In the genomic region with DNA sequence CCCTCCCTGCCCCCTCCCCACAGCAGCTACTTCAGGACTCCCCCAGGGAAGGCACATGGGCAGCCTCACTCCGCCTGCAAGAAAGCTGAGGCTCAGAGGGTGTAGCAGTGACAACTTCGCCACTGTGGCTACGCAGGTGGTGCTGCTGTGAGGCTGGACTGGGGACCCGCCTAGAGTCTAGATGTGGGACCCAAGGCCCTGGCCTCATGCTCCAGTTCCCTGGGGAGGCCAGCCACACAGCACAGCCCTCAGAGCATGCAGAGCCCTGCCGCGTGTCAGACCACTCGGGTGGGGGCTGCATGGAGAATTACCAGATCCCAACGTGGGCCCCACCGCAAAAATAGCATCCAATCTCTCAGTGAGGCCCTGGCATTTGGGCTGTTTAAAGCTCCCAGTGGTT, we compare ENCODE assay signal across 1 cellular context.
A peak's percentile ranks its signal among the peaks of the same experiment; 100 is the strongest.
TF ChIP-seq lines count a peak whose summit lies in the region.

No MANE protein-coding gene starts in this region.

TF ChIP-seq in HepG2, 621 proteins besides CTCF, POLR2A, EP300 and RAD21:
- TF ChIP-seq, protein P1, sequence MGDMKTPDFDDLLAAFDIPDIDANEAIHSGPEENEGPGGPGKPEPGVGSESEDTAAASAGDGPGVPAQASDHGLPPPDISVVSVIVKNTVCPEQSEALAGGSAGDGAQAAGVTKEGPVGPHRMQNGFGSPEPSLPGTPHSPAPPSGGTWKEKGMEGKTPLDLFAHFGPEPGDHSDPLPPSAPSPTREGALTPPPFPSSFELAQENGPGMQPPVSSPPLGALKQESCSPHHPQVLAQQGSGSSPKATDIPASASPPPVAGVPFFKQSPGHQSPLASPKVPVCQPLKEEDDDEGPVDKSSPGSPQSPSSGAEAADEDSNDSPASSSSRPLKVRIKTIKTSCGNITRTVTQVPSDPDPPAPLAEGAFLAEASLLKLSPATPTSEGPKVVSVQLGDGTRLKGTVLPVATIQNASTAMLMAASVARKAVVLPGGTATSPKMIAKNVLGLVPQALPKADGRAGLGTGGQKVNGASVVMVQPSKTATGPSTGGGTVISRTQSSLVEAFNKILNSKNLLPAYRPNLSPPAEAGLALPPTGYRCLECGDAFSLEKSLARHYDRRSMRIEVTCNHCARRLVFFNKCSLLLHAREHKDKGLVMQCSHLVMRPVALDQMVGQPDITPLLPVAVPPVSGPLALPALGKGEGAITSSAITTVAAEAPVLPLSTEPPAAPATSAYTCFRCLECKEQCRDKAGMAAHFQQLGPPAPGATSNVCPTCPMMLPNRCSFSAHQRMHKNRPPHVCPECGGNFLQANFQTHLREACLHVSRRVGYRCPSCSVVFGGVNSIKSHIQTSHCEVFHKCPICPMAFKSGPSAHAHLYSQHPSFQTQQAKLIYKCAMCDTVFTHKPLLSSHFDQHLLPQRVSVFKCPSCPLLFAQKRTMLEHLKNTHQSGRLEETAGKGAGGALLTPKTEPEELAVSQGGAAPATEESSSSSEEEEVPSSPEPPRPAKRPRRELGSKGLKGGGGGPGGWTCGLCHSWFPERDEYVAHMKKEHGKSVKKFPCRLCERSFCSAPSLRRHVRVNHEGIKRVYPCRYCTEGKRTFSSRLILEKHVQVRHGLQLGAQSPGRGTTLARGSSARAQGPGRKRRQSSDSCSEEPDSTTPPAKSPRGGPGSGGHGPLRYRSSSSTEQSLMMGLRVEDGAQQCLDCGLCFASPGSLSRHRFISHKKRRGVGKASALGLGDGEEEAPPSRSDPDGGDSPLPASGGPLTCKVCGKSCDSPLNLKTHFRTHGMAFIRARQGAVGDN (CRISPR knock-in tag; IDR thresholded peaks at IDR 0.05), result 0 out of 2 replicates have a peak, but pooled peaks have one; percentile 11
- TF ChIP-seq SP140L (CRISPR knock-in tag; IDR thresholded peaks at IDR 0.05; ENCODE audit: borderline replicate concordance), result no peak
